ENCODE assay signal across 30 cellular contexts in genomic region chr7:82229164-82229563, GRCh38.
"Had no signal": no experiment of that assay in that cellular context is flagged by ENCODE, and none has a peak within 500 bp of the region (broad histone marks: within the 10 kb centered on the region; RNA-seq: fewer than 3 reads in every experiment).

No MANE protein-coding gene starts in this region.

- DNase-seq: activated CD4-positive, alpha-beta memory T cell treated with anti-CD3 and anti-CD28 coated beads for 36 hours; activated CD4-positive, alpha-beta T cell treated with anti-CD3 and anti-CD28 coated beads for 36 hours; activated CD4-positive, alpha-beta T cell treated with anti-CD3 and anti-CD28 coated beads, Interleukin-2, amount 50 U/mL, for 1 hour; activated CD8-positive, alpha-beta memory T cell treated with anti-CD3 and anti-CD28 coated beads, Interleukin-2, amount 50 U/mL, for 4 hours; activated gamma-delta T cell treated with Interleukin-2 at 50 U/mL for 16 hours; activated naive CD4-positive, alpha-beta T cell treated with anti-CD3 and anti-CD28 coated beads for 36 hours; activated T-cell treated with anti-CD3 and anti-CD28 coated beads for 4 hours; activated T-cell treated with anti-CD3 and anti-CD28 coated beads, Interleukin-2, amount 50 U/mL, for 4 hours; anterior cingulate cortex; brain microvascular endothelial cell; IMR-90; NCI-H1048; NCI-H1105 treated with DMSO at 0.1 percent for 48 hours; NCI-H1436; NCI-H1694; NCI-H1930; NCI-H2081 treated with DMSO at 0.1 percent for 48 hours; NCI-H226; NCI-H446 treated with DMSO at 0.1 percent for 48 hours; NCI-H524 treated with DMSO at 0.1 percent for 48 hours; Peyer's patch; RPMI8226; SJCRH30 had no signal

- H3K9me3 ChIP-seq: Peyer's patch, SJCRH30 had no signal

- H3K36me3 ChIP-seq: brain microvascular endothelial cell, Peyer's patch, SJCRH30 had no signal

- H3K4me3 Mint-ChIP-seq: activated CD4-positive, alpha-beta memory T cell treated with anti-CD3 and anti-CD28 coated beads for 36 hours; activated CD4-positive, alpha-beta T cell treated with anti-CD3 and anti-CD28 coated beads for 36 hours; activated naive CD4-positive, alpha-beta T cell treated with anti-CD3 and anti-CD28 coated beads for 36 hours; activated T-cell treated with anti-CD3 and anti-CD28 coated beads, Interleukin-2, amount 50 U/mL, for 4 hours; activated T-helper 1 cell treated with anti-CD3 and anti-CD28 coated beads, Interleukin-12 subunit alpha, Interleukin-12 subunit beta, Interleukin-2, Interleukin-4 antibody, amounts not matched to agents 30 ng/mL and 10 ng/mL and 1 ng/mL, durations not matched to agents 14 hours and 24 hours and 36 hours; T-helper 1 cell treated with Interleukin-12 subunit alpha and Interleukin-12 subunit beta and Interleukin-4 antibody, amounts not matched to agents 30 μg/mL and 1 μg/mL, for 36 hours; T-helper 2 cell treated with Interferon-gamma antibody and Interleukin-4, amounts not matched to agents 5 μg/mL and 100 μg/mL, for 36 hours had no signal

- H3K4me1 Mint-ChIP-seq: activated CD4-positive, alpha-beta T cell treated with anti-CD3 and anti-CD28 coated beads for 36 hours had no signal

- H3K27me3 Mint-ChIP-seq: activated CD4-positive, alpha-beta memory T cell treated with anti-CD3 and anti-CD28 coated beads for 36 hours; activated CD4-positive, alpha-beta T cell treated with anti-CD3 and anti-CD28 coated beads for 36 hours had no signal

- ATAC-seq: activated CD4-positive, alpha-beta T cell treated with anti-CD3 and anti-CD28 coated beads for 36 hours; activated CD4-positive, CD25-positive, alpha-beta regulatory T cell treated with anti-CD3 and anti-CD28 coated beads, Interleukin-2, amount 50 U/mL, for 24 hours; activated naive CD4-positive, alpha-beta T cell treated with anti-CD3 and anti-CD28 coated beads, Interleukin-2, amount 50 U/mL, for 72 hours; activated T-cell treated with anti-CD3 and anti-CD28 coated beads, Interleukin-2, amount 50 U/mL, for 4 hours; K562 had no signal

- H3K27ac Mint-ChIP-seq: activated CD4-positive, alpha-beta memory T cell treated with anti-CD3 and anti-CD28 coated beads for 36 hours; activated CD4-positive, alpha-beta T cell treated with anti-CD3 and anti-CD28 coated beads for 36 hours; activated naive CD4-positive, alpha-beta T cell treated with anti-CD3 and anti-CD28 coated beads for 36 hours; activated naive CD4-positive, alpha-beta T cell treated with anti-CD3 and anti-CD28 coated beads, Interleukin-2, amount 50 U/mL, for 72 hours; activated T-helper 1 cell treated with anti-CD3 and anti-CD28 coated beads, Interleukin-12 subunit alpha, Interleukin-12 subunit beta, Interleukin-2, Interleukin-4 antibody, amounts not matched to agents 30 ng/mL and 10 ng/mL and 1 ng/mL, durations not matched to agents 14 hours and 24 hours and 36 hours; T-helper 1 cell treated with Interleukin-12 subunit alpha and Interleukin-12 subunit beta and Interleukin-4 antibody, amounts not matched to agents 30 μg/mL and 1 μg/mL, for 36 hours; T-helper 2 cell treated with Interferon-gamma antibody and Interleukin-4, amounts not matched to agents 5 μg/mL and 100 μg/mL, for 36 hours had no signal

- H3K9me3 Mint-ChIP-seq: activated CD4-positive, alpha-beta memory T cell treated with anti-CD3 and anti-CD28 coated beads for 36 hours; activated naive CD4-positive, alpha-beta T cell treated with anti-CD3 and anti-CD28 coated beads for 36 hours; activated naive CD4-positive, alpha-beta T cell treated with anti-CD3 and anti-CD28 coated beads, Interleukin-2, amount 50 U/mL, for 72 hours; activated T-cell treated with anti-CD3 and anti-CD28 coated beads, Interleukin-2, amount 50 U/mL, for 4 hours; activated T-helper 1 cell treated with anti-CD3 and anti-CD28 coated beads, Interleukin-12 subunit alpha, Interleukin-12 subunit beta, Interleukin-2, Interleukin-4 antibody, amounts not matched to agents 30 ng/mL and 10 ng/mL and 1 ng/mL, durations not matched to agents 14 hours and 24 hours and 36 hours; T-helper 1 cell treated with Interleukin-12 subunit alpha and Interleukin-12 subunit beta and Interleukin-4 antibody, amounts not matched to agents 30 μg/mL and 1 μg/mL, for 36 hours; T-helper 2 cell treated with Interferon-gamma antibody and Interleukin-4, amounts not matched to agents 5 μg/mL and 100 μg/mL, for 36 hours had no signal

- H3K4me3 ChIP-seq: K562, Peyer's patch, SJCRH30, SK-N-MC had no signal

- H3K27ac ChIP-seq: brain microvascular endothelial cell, Peyer's patch, SJCRH30, SK-N-MC had no signal

- H3K4me1 ChIP-seq: Peyer's patch, SJCRH30 had no signal

- H3K36me3 Mint-ChIP-seq: activated CD4-positive, alpha-beta memory T cell treated with anti-CD3 and anti-CD28 coated beads for 36 hours; activated naive CD4-positive, alpha-beta T cell treated with anti-CD3 and anti-CD28 coated beads, Interleukin-2, amount 50 U/mL, for 72 hours had no signal

- H3K27me3 ChIP-seq: brain microvascular endothelial cell, Peyer's patch, SJCRH30 had no signal
